In genomic region chr5:90264930-90265857, GRCh38 we compare ENCODE assay signal across 8 cellular contexts.
DNase-seq lines count a peak whose midpoint lies in the region; ATAC-seq, FAIRE-seq and TF ChIP-seq lines count a peak whose summit lies in the region.

No MANE protein-coding gene starts in this region.

- in situ Hi-C loops in K562 (cut with MboI): loop anchor here (25.0 kb wide), 1 partner anchor 1553 kb away; no protein-coding TSS in a partner anchor

- TF ChIP-seq CTCF in SU-DHL-6 (IDR thresholded peaks at IDR 0.05; ENCODE audit: insufficient read depth, low read length, poor library complexity, severe bottlenecking): peak; percentile 76
- TF ChIP-seq CTCF in K562 (IDR thresholded peaks at IDR 0.05 in 2 of 3, conservative IDR thresholded peaks at IDR 0.05 in 1 of 3; ENCODE audit: insufficient read depth in 2 of 3, low read depth in 1 of 3, low read length in 3 of 3): peak; percentile 84 to 95 (median 90)

- intact Hi-C loops in K562 (cut with micrococcal nuclease): loop anchor here (1.0 to 5.0 kb wide), 5 partner anchors 122 to 1536 kb away; no protein-coding TSS in a partner anchor

- no peaks in the 10 kb centered on the region for H3F3A ChIP-seq in SU-DHL-6 (ENCODE audit: insufficient read depth)

- no peaks in the 10 kb centered on the region for H3K36me3 ChIP-seq in H7 (replicated peaks; ENCODE audit: control insufficient read depth, insufficient read depth, low read length)
- H3K36me3 ChIP-seq in SU-DHL-6 (ENCODE audit: low read length): no peaks in the 10 kb centered on the region
- no peaks in the 10 kb centered on the region for H3K36me3 ChIP-seq in K562 (ENCODE audit: control insufficient read depth, insufficient read depth, low read length)

- no peak overlapping the region for H3K4me3 ChIP-seq in H7 (ENCODE audit: insufficient read depth, low read depth, low read length)
- no peak overlapping the region for H3K4me3 ChIP-seq in SU-DHL-6 (ENCODE audit: insufficient read depth, low read length, poor library complexity, severe bottlenecking)
- H3K4me3 ChIP-seq in K562: no peak overlapping the region

- H3K4me1 ChIP-seq in K562 (replicated peaks in 1 of 2; ENCODE audit: control insufficient read depth in 2 of 2, insufficient read depth in 2 of 2, low read length in 2 of 2): no peaks in the 10 kb centered on the region

- no peaks in the 10 kb centered on the region for H3K27me3 ChIP-seq in H7 (ENCODE audit: control insufficient read depth, insufficient read depth, low read length)
- no peaks in the 10 kb centered on the region for H3K27me3 ChIP-seq in SU-DHL-6 (ENCODE audit: low read length)
- H3K27me3 ChIP-seq in K562 (ENCODE audit: control insufficient read depth in 2 of 2, insufficient read depth in 2 of 2, low read length in 2 of 2): no peaks in the 10 kb centered on the region; a peak in 1 of 5 replicates

- no peak for TF ChIP-seq POLR2A in K562 (conservative IDR thresholded peaks at IDR 0.05)

- no TSS peak for BruUV-seq in K562 (replicated peaks; lab: Mats Ljungman, UMichigan)

- no peak overlapping the region for H3K27ac ChIP-seq in SU-DHL-6 (ENCODE audit: low read depth, low read length)
- no peak overlapping the region for H3K27ac ChIP-seq in K562 (ENCODE audit: extremely low read depth, low read depth, low read length)

- no peak for TF ChIP-seq EP300 in K562 (IDR thresholded peaks at IDR 0.05; ENCODE audit: low read length)

- H3K9me2 ChIP-seq in SU-DHL-6 (replicated peaks; ENCODE audit: insufficient read depth, low read length): no peaks in the 10 kb centered on the region

- peak; percentile 87 for ATAC-seq in K562

- H3K79me2 ChIP-seq in SU-DHL-6 (ENCODE audit: insufficient read depth, low read length) (no peaks in the 10 kb centered on the region), K562 (ENCODE audit: control insufficient read depth, insufficient read depth, low read length) (no peaks in the 10 kb centered on the region)

- CTCF ChIA-PET in K562 (lab: Yijun Ruan, JAX; ENCODE audit: low intra/inter-chr PET ratio): interaction anchor here (0.6 to 1.8 kb wide), 4 partner anchors 119 to 1537 kb away, joined by 3 to 13 read pairs (median 8); no protein-coding TSS in a partner anchor

- H3K4me2 ChIP-seq in SU-DHL-6 (ENCODE audit: low read depth, low read length, poor library complexity, severe bottlenecking) (no peak overlapping the region), K562 (ENCODE audit: insufficient read depth, low read length) (no peak overlapping the region)

- peak; percentile 93 for TF ChIP-seq RAD21 in K562 (CRISPR knock-in tag; conservative IDR thresholded peaks at IDR 0.05 in 1 of 2, IDR thresholded peaks at IDR 0.05 in 1 of 2)

- peak; percentile 90 for FAIRE-seq in K562 (lab: Jason Lieb, UNC)

- H3K9me3 ChIP-seq in SU-DHL-6 (ENCODE audit: insufficient read depth, low read length) (no peaks in the 10 kb centered on the region), K562 (replicated peaks; ENCODE audit: control insufficient read depth, insufficient read depth, low read depth, low read length) (no peaks in the 10 kb centered on the region)

- POLR2A ChIA-PET in K562 (lab: Yijun Ruan, JAX): interaction anchor here (0.6 kb wide), 1 partner anchor 80 kb away, joined by 3 read pairs; no protein-coding TSS in a partner anchor

- no peak overlapping the region for H3K9ac ChIP-seq in SU-DHL-6 (ENCODE audit: low read length)
- no peak overlapping the region for H3K9ac ChIP-seq in K562 (ENCODE audit: insufficient read depth in 1 of 2, low read depth in 2 of 2, low read length in 2 of 2)

- H4K20me1 ChIP-seq in SU-DHL-6 (ENCODE audit: low read depth, low read length) (no peaks in the 10 kb centered on the region), K562 (replicated peaks; ENCODE audit: control insufficient read depth, insufficient read depth, low read length) (no peaks in the 10 kb centered on the region)

- 7% methylated on average over 9 of the region's 9 CpGs for WGBS in K562 (ENCODE audit: insufficient coverage, low coverage, missing lambda C conversion rate)

- no peak overlapping the region for H2AFZ ChIP-seq in SU-DHL-6 (ENCODE audit: low read depth, low read length, severe bottlenecking)
- H2AFZ ChIP-seq in K562 (ENCODE audit: low read depth, low read length): no peak overlapping the region

- no peaks in the 10 kb centered on the region for H3K9me1 ChIP-seq in K562 (ENCODE audit: control insufficient read depth, insufficient read depth, low read length)

- DNase-seq in EL (peak; percentile 55), H7 (peak; percentile 2), NCI-H1092 (lab: John Stamatoyannopoulos, UW) (peak; percentile 20), K562 (ENCODE audit: extremely low read depth in 1 of 4, low spot score in 3 of 4) (peak; percentile 34 to 82 (median 46)), iPS-NIHi11 (ENCODE audit: low spot score) (peak; percentile 53), smooth muscle cell of the brain vasculature (ENCODE audit: low read depth, low spot score) (peak; percentile 43), HuH-7.5 (ENCODE audit: low spot score) (no peak)

TF ChIP-seq in K562, 482 proteins besides CTCF, POLR2A, EP300 and RAD21 (continues in another document):
- TF ChIP-seq SMC3 (conservative IDR thresholded peaks at IDR 0.05; ENCODE audit: insufficient read depth, low read depth, low read length) (peak; percentile 81), MEF2D (tag; conservative IDR thresholded peaks at IDR 0.05; ENCODE audit: low read depth) (no peak), BMI1 (IDR thresholded peaks at IDR 0.05; ENCODE audit: low read length) (0 out of 2 replicates have a peak, but pooled peaks have one; percentile 30), ZNF280B (CRISPR knock-in tag; IDR thresholded peaks at IDR 0.05) (no peak), SAP30 (IDR thresholded peaks at IDR 0.05; ENCODE audit: borderline replicate concordance, insufficient read depth, low read depth, low read length, poor library complexity, severe bottlenecking) (no peak), SMAD4 (CRISPR knock-in tag; conservative IDR thresholded peaks at IDR 0.05) (peak; percentile 91), ZNF512 (tag; IDR thresholded peaks at IDR 0.05) (no peak), TAF9B (IDR thresholded peaks at IDR 0.05; ENCODE audit: partially characterized antibody) (no peak), DEAF1 (CRISPR knock-in tag; IDR thresholded peaks at IDR 0.05) (peak; percentile 85), JUND (IDR thresholded peaks at IDR 0.05; ENCODE audit: borderline replicate concordance, low read depth, low read length) (no peak), JUND (tag; IDR thresholded peaks at IDR 0.05; ENCODE audit: borderline replicate concordance, low read depth, low read length) (no peak), PKNOX1 (IDR thresholded peaks at IDR 0.05) (peak; percentile 18; the same call in 1 of the 2 replicates)
